In the genomic region with DNA sequence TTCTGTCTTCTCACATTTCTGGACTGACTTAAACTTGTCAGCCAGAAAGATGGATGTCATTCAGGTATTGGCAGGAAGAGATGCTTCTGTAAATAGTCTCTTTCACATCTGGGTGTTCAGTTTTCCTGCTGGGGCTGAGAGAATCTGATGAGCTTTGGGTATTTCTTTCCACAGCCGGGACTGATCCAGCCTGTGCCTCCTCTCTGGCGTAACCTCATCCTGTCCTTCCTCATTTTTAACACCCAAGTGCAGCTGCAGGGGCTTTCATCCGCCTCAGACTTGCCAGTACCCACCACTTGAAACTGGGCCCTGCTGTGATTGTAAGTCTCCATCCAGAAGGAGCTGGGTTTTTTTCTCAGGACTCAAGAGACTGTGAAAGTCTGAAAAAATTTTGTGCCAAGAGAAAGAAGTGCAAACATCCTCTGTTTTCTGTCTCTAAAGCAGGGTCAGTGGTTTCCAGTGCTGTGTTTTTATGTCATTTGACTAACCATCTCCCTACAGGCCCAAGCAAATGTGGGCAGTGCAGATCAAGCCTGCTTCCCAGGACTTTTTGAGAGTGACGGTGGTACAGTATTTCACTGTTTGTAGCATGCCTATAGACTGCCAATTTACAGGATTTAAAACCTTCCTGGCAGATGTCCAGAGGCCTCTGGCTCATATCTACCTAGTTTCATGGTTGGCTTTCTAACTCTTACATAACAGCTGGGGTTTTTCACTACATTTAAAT, we compare ENCODE assay signal across 8 cellular contexts.
DNase-seq lines count a peak whose midpoint lies in the region; ATAC-seq and TF ChIP-seq lines count a peak whose summit lies in the region.

No MANE protein-coding gene starts in this region.

- TF ChIP-seq CTCF in WTC11 (IDR thresholded peaks at IDR 0.05): no peak
- TF ChIP-seq CTCF in uterus (IDR thresholded peaks at IDR 0.05): no peak

- TF ChIP-seq POLR2A in uterus (IDR thresholded peaks at IDR 0.05): no peak

- POLR2A ChIA-PET in WTC11 (lab: Charles Lee) (no interaction called here), HEK293T (lab: Yijun Ruan, JAX) (no interaction called here)

- no peak overlapping the region for H3K4me3 ChIP-seq in uterus

- H3K4me1 Mint-ChIP-seq in WTC11: peaks cover 75% of the 10 kb centered on the region
- no peaks in the 10 kb centered on the region for H3K4me1 Mint-ChIP-seq in activated CD8-positive, alpha-beta memory T cell treated with anti-CD3 and anti-CD28 coated beads, Interleukin-2, amount 10 ng/mL, durations not matched to agents 7 days and 5 days

- no peaks in the 10 kb centered on the region for H3K36me3 ChIP-seq in uterus

- no peaks in the 10 kb centered on the region for H3K36me3 Mint-ChIP-seq in WTC11
- no peaks in the 10 kb centered on the region for H3K36me3 Mint-ChIP-seq in activated CD8-positive, alpha-beta memory T cell treated with anti-CD3 and anti-CD28 coated beads, Interleukin-2, amount 10 ng/mL, durations not matched to agents 7 days and 5 days

- no peaks in the 10 kb centered on the region for H3K4me1 ChIP-seq in uterus

- H3K9me3 Mint-ChIP-seq in WTC11: no peaks in the 10 kb centered on the region
- H3K9me3 Mint-ChIP-seq in activated CD8-positive, alpha-beta memory T cell treated with anti-CD3 and anti-CD28 coated beads, Interleukin-2, amount 10 ng/mL, durations not matched to agents 7 days and 5 days (ENCODE audit: low read depth): no peaks in the 10 kb centered on the region

- DNase-seq in D341Med (ENCODE audit: low spot score) (peak; percentile 32), WTC11 (ENCODE audit: low spot score) (no peak), kidney tubule cell (ENCODE audit: low spot score) (peak; percentile 38), uterus (no peak), HEK293T (ENCODE audit: extremely low spot score) (no peak)
- no peak for DNase-seq in activated CD8-positive, alpha-beta memory T cell treated with anti-CD3 and anti-CD28 coated beads, Interleukin-2, amount 10 ng/mL, durations not matched to agents 7 days and 5 days

- peak; percentile 50 for ATAC-seq in HG02840 (IDR thresholded peaks at IDR 0.05; ENCODE audit: low FRiP score, unreplicated experiment)
- ATAC-seq in WTC11: peak; percentile 11; the same call in 1 of the 2 replicates
- no peak for ATAC-seq in activated CD8-positive, alpha-beta memory T cell treated with anti-CD3 and anti-CD28 coated beads, Interleukin-2, amount 10 ng/mL, durations not matched to agents 7 days and 5 days
- no peak for ATAC-seq in GM21576 (IDR thresholded peaks at IDR 0.05; ENCODE audit: unreplicated experiment)

- peak overlapping the region; percentile 17 to 42 for H3K27ac ChIP-seq in uterus

- H3K9me3 ChIP-seq in uterus: no peaks in the 10 kb centered on the region

- CTCF ChIA-PET in WTC11 (lab: Charles Lee) (interaction anchor here (1.0 kb wide), 1 partner anchor 32 kb away, joined by 4 read pairs; no protein-coding TSS in a partner anchor), HEK293T (lab: Yijun Ruan, JAX) (no interaction called here)
- CTCF ChIA-PET in activated CD8-positive, alpha-beta memory T cell treated with anti-CD3 and anti-CD28 coated beads, Interleukin-2, amount 10 ng/mL, durations not matched to agents 7 days and 5 days (lab: Charles Lee): no interaction called here

- no peaks in the 10 kb centered on the region for H3K27me3 ChIP-seq in uterus

- peak overlapping the region; percentile 86 for H3K27ac Mint-ChIP-seq in WTC11
- no peak overlapping the region for H3K27ac Mint-ChIP-seq in activated CD8-positive, alpha-beta memory T cell treated with anti-CD3 and anti-CD28 coated beads, Interleukin-2, amount 10 ng/mL, durations not matched to agents 7 days and 5 days

- intact Hi-C loops in uterus (cut with DNase I; ENCODE audit: low total_unique reads): no loop called here

- no peak overlapping the region for H3K4me3 Mint-ChIP-seq in WTC11
- H3K4me3 Mint-ChIP-seq in activated CD8-positive, alpha-beta memory T cell treated with anti-CD3 and anti-CD28 coated beads, Interleukin-2, amount 10 ng/mL, durations not matched to agents 7 days and 5 days: no peak overlapping the region

- no peaks in the 10 kb centered on the region for H3K27me3 Mint-ChIP-seq in WTC11 (ENCODE audit: low read depth)
- H3K27me3 Mint-ChIP-seq in activated CD8-positive, alpha-beta memory T cell treated with anti-CD3 and anti-CD28 coated beads, Interleukin-2, amount 10 ng/mL, durations not matched to agents 7 days and 5 days: no peaks in the 10 kb centered on the region

TF ChIP-seq in WTC11, 78 proteins besides CTCF, POLR2A, EP300 and RAD21 (continues in another document):
- no peak for TF ChIP-seq IRF1 (CRISPR knock-in tag; IDR thresholded peaks at IDR 0.05)
- TF ChIP-seq, protein P1, sequence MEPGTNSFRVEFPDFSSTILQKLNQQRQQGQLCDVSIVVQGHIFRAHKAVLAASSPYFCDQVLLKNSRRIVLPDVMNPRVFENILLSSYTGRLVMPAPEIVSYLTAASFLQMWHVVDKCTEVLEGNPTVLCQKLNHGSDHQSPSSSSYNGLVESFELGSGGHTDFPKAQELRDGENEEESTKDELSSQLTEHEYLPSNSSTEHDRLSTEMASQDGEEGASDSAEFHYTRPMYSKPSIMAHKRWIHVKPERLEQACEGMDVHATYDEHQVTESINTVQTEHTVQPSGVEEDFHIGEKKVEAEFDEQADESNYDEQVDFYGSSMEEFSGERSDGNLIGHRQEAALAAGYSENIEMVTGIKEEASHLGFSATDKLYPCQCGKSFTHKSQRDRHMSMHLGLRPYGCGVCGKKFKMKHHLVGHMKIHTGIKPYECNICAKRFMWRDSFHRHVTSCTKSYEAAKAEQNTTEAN (CRISPR knock-in tag; IDR thresholded peaks at IDR 0.05): no peak
- no peak for TF ChIP-seq ZNF263 (CRISPR knock-in tag; IDR thresholded peaks at IDR 0.05; ENCODE audit: low read depth)
- no peak for TF ChIP-seq OVOL2 (CRISPR knock-in tag; IDR thresholded peaks at IDR 0.05; ENCODE audit: borderline replicate concordance)

TF ChIP-seq in HEK293T, 16 proteins besides CTCF, POLR2A, EP300 and RAD21:
- TF ChIP-seq ARNT (IDR thresholded peaks at IDR 0.05) (no peak), ELF4 (IDR thresholded peaks at IDR 0.05) (no peak), FOXM1 (IDR thresholded peaks at IDR 0.05; ENCODE audit: borderline replicate concordance) (no peak), NFRKB (IDR thresholded peaks at IDR 0.05) (no peak), TARDBP (IDR thresholded peaks at IDR 0.05) (no peak), CTBP1 (IDR thresholded peaks at IDR 0.05; ENCODE audit: borderline replicate concordance) (no peak), SP1 (IDR thresholded peaks at IDR 0.05) (no peak), ZNF384 (IDR thresholded peaks at IDR 0.05) (no peak), FOXK2 (IDR thresholded peaks at IDR 0.05) (no peak), HDGF (IDR thresholded peaks at IDR 0.05; ENCODE audit: borderline replicate concordance) (no peak), BHLHE40 (IDR thresholded peaks at IDR 0.05; ENCODE audit: borderline replicate concordance) (no peak), FOXA1 (IDR thresholded peaks at IDR 0.05) (no peak), L3MBTL2 (conservative IDR thresholded peaks at IDR 0.05) (no peak), SUZ12 (IDR thresholded peaks at IDR 0.05) (no peak), LEF1 (IDR thresholded peaks at IDR 0.05; ENCODE audit: borderline replicate concordance) (no peak)
- TF ChIP-seq, protein P2, sequence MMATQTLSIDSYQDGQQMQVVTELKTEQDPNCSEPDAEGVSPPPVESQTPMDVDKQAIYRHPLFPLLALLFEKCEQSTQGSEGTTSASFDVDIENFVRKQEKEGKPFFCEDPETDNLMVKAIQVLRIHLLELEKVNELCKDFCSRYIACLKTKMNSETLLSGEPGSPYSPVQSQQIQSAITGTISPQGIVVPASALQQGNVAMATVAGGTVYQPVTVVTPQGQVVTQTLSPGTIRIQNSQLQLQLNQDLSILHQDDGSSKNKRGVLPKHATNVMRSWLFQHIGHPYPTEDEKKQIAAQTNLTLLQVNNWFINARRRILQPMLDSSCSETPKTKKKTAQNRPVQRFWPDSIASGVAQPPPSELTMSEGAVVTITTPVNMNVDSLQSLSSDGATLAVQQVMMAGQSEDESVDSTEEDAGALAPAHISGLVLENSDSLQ (IDR thresholded peaks at IDR 0.05): no peak; the same call in 1 of the 2 replicates

Comparison
In these comparisons a context has a peak if more than half of its experiments do, and no peak if none do; other contexts are left out.
1. DNase-seq: peak in D341Med (single experiment) and kidney tubule cell (single experiment); none in WTC11 (single experiment), uterus (0 of 2), activated CD8-positive, alpha-beta memory T cell treated with anti-CD3 and anti-CD28 coated beads, Interleukin-2, amount 10 ng/mL, durations not matched to agents 7 days and 5 days (single experiment) and HEK293T (single experiment).
2. ATAC-seq: peak in HG02840 (single experiment) and WTC11 (single experiment); none in activated CD8-positive, alpha-beta memory T cell treated with anti-CD3 and anti-CD28 coated beads, Interleukin-2, amount 10 ng/mL, durations not matched to agents 7 days and 5 days (single experiment) and GM21576 (single experiment).